Comparison of ENCODE assay signal across 8 cellular contexts in the genomic region with DNA sequence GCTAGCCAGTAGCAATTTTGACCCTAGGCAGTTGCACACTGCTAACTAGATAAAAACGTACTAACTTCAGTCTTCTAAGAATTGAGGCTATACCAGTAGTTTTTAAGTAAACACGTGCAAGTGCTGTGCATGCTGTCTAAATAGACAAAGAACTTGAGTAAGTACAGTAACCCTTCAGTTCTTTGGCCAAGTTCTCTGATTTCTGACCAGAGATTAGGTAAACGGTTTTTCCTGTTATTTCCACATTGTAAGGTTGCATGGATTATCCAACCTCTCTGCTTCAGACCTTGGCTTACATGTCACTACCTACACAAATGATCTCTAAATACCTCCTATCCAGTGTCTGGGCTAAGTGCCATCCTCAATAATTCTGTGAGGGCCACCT. TPM values are rescaled to one million over a fixed set of nuclear protein-coding genes. Genes with fewer than 3 reads are reported as not detected.
A peak's percentile ranks its signal among the peaks of the same experiment; 100 is the strongest.
DNase-seq lines count a peak whose midpoint lies in the region; ATAC-seq, FAIRE-seq and TF ChIP-seq lines count a peak whose summit lies in the region.

No MANE protein-coding gene starts in this region.

- H3K4me1 ChIP-seq in heart right ventricle: peaks cover 8 to 28% (median 23%) of the 10 kb centered on the region in 9 donors
- H3K4me1 ChIP-seq in GM12878 (ENCODE audit: control insufficient read depth, insufficient read depth, low read length): peaks cover 10% of the 10 kb centered on the region; the same call in 1 of the 2 replicates
- no peaks in the 10 kb centered on the region for H3K4me1 ChIP-seq in uterus

- CTCF ChIA-PET in GM12878 (lab: Yijun Ruan, JAX): interaction anchor here (0.8 to 3.9 kb wide), 40 partner anchors 8 to 600 kb away, joined by 3 to 179 read pairs (median 6); partner anchors contain the start of genes ACAP2, FAM43A, LSG1 and PPP1R2

- H4K20me1 ChIP-seq in GM12878 (ENCODE audit: control insufficient read depth, insufficient read depth): no peaks in the 10 kb centered on the region

- POLR2A ChIA-PET in GM12878 (lab: Charles Lee): interaction anchor here (0.6 to 2.6 kb wide), 13 partner anchors 11 to 599 kb away, joined by 3 to 12 read pairs (median 4); partner anchors contain the start of genes LSG1 and PPP1R2

- TF ChIP-seq CTCF in heart right ventricle (IDR thresholded peaks at IDR 0.05) (peak in 1 of 9 donors; percentile 33), GM12878 (IDR thresholded peaks at IDR 0.05 in 2 of 3, conservative IDR thresholded peaks at IDR 0.05 in 1 of 3; ENCODE audit: control insufficient read depth in 2 of 3, extremely low read depth in 1 of 3, insufficient read depth in 1 of 3, low read depth in 3 of 3, low read length in 3 of 3) (no peak), uterus (IDR thresholded peaks at IDR 0.05) (no peak)

- no peaks in the 10 kb centered on the region for H3K36me3 Mint-ChIP-seq in memory B cell

- in situ Hi-C loops in GM12878 (cut with MboI): loop anchor here (10.0 kb wide), 1 partner anchor 253 kb away; no protein-coding TSS in a partner anchor

- H3K9me3 ChIP-seq in heart right ventricle (no peaks in the 10 kb centered on the region), GM12878 (replicated peaks; ENCODE audit: control insufficient read depth, insufficient read depth, low read length) (no peaks in the 10 kb centered on the region), uterus (no peaks in the 10 kb centered on the region)

- peak overlapping the region; percentile 75 for H3K27ac Mint-ChIP-seq in memory B cell

- no TSS peak for BruUV-seq in GM12878 (replicated peaks; lab: Mats Ljungman, UMichigan)

- H3K27me3 ChIP-seq in heart right ventricle (no peaks in the 10 kb centered on the region), GM12878 (replicated peaks in 1 of 2; ENCODE audit: control insufficient read depth in 2 of 2, insufficient read depth in 2 of 2, low read length in 1 of 2) (no peaks in the 10 kb centered on the region), uterus (no peaks in the 10 kb centered on the region)

- ATAC-seq in heart right ventricle (peak in 2 of 8 donors; percentile 0 to 1), Right ventricle myocardium superior (ENCODE audit: poor library complexity) (no peak), GM12878 (no peak), memory B cell (ENCODE audit: low read depth) (no peak)

- TF ChIP-seq RAD21 in GM12878 (IDR thresholded peaks at IDR 0.05; ENCODE audit: insufficient read depth, low read depth, low read length): no peak

- no peaks in the 10 kb centered on the region for H3K9me3 Mint-ChIP-seq in memory B cell

- no peaks in the 10 kb centered on the region for H3K27me3 Mint-ChIP-seq in memory B cell

- TF ChIP-seq POLR2A in GM12878 (IDR thresholded peaks at IDR 0.05; ENCODE audit: low read depth, low read length) (no peak), uterus (IDR thresholded peaks at IDR 0.05) (no peak)

- TF ChIP-seq EP300 in GM12878 (IDR thresholded peaks at IDR 0.05; ENCODE audit: borderline replicate concordance in 1 of 2, control insufficient read depth in 1 of 2, low read depth in 2 of 2, low read length in 2 of 2): no peak

- H3K4me3 Mint-ChIP-seq in memory B cell: peak overlapping the region; percentile 91

- H3K79me2 ChIP-seq in GM12878 (ENCODE audit: control insufficient read depth, insufficient read depth, low read length): peaks cover 6% of the 10 kb centered on the region

- peaks cover 13% of the 10 kb centered on the region for H3K4me1 Mint-ChIP-seq in memory B cell

- H3K9ac ChIP-seq in GM12878 (ENCODE audit: control insufficient read depth, insufficient read depth, low read length): peak overlapping the region; percentile 60; the same call in 1 of the 2 replicates

- peak overlapping the region; percentile 73 for H3K4me2 ChIP-seq in GM12878 (ENCODE audit: control insufficient read depth, insufficient read depth)

- intact Hi-C loops in heart right ventricle (cut with DNase I) (loop anchor here (1.0 to 5.0 kb wide), 4 partner anchors 170 to 251 kb away; partner anchors contain the start of gene ACAP2 (in 1 of the 10)), Right ventricle myocardium superior (cut with DNase I) (no loop called here), GM12878 (cut with micrococcal nuclease; ENCODE audit: unreplicated experiment) (loop anchor here (1.0 to 10.0 kb wide), 3 partner anchors 171 to 583 kb away; partner anchors contain the start of gene ACAP2), uterus (cut with DNase I; ENCODE audit: low total_unique reads) (loop anchor here (5.0 kb wide), 1 partner anchor 250 kb away; no protein-coding TSS in a partner anchor)

- DNase-seq in heart right ventricle: no peak
- no peak for DNase-seq in Right ventricle myocardium superior
- no peak for DNase-seq in GM12878 (ENCODE audit: low read depth, low spot score)
- DNase-seq in memory B cell (ENCODE audit: low spot score in 2 of 2): no peak
- no peak for DNase-seq in uterus
- DNase-seq in SIG-M5 treated with dmso at 0.1 percent for 504 hours (lab: John Stamatoyannopoulos, UW; ENCODE audit: unreplicated experiment): no peak
- DNase-seq in HPDE6-E6E7 (ENCODE audit: extremely low spot score): no peak
- no peak for DNase-seq in AG08395 (ENCODE audit: low spot score)

- H3K4me3 ChIP-seq in heart right ventricle (peak overlapping the region; percentile 70 to 98 (median 82)), GM12878 (peak overlapping the region; percentile 85; the same call in 1 of the 2 replicates), uterus (peak overlapping the region; percentile 70 to 83)

- H3K36me3 ChIP-seq in heart right ventricle (peaks cover 0 to 16% (median 0%) of the 10 kb centered on the region in 9 donors), GM12878 (ENCODE audit: control insufficient read depth in 2 of 2, insufficient read depth in 2 of 2, low read length in 1 of 2) (no peaks in the 10 kb centered on the region; a peak in 1 of 4 replicates), uterus (no peaks in the 10 kb centered on the region)

- peak overlapping the region; percentile 73 to 95 (median 92) for H3K27ac ChIP-seq in heart right ventricle
- H3K27ac ChIP-seq in GM12878 (ENCODE audit: control insufficient read depth, insufficient read depth): peak overlapping the region; percentile 27; the same call in 1 of the 2 replicates
- H3K27ac ChIP-seq in uterus: peak overlapping the region; percentile 84 to 86

- peak overlapping the region; percentile 67 for H2AFZ ChIP-seq in GM12878 (ENCODE audit: control insufficient read depth, low read depth, low read length)

- RAD21 ChIA-PET in GM12878 (lab: Charles Lee; ENCODE audit: unreplicated experiment): interaction anchor here (0.6 to 3.5 kb wide), 33 partner anchors 9 to 600 kb away, joined by 3 to 84 read pairs (median 4); partner anchors contain the start of genes ACAP2, LSG1 and PPP1R2

- WGBS in heart right ventricle, 2 donors: 6 to 11% methylated on average over 3 of the region's 3 CpGs
- 2% methylated on average over 3 of the region's 3 CpGs for WGBS in GM12878 (ENCODE audit: insufficient coverage, insufficient replicate concordance, low lambda C conversion rate, missing lambda C conversion rate)

- SMC1A ChIA-PET in GM12878 (lab: Charles Lee; ENCODE audit: uncharacterized antibody, unreplicated experiment): interaction anchor here (0.8 to 4.3 kb wide), 18 partner anchors 10 to 599 kb away, joined by 3 to 66 read pairs (median 8); partner anchors contain the start of genes ACAP2, LSG1 and PPP1R2

- no peak for FAIRE-seq in GM12878 (lab: Jason Lieb, UNC)

RNA-seq across cellular contexts. Expression of gene XXYLT1, which starts 0.9 kb away (rescaled TPM):
- total RNA-seq in heart right ventricle (1 to 10 TPM; 2.2 to 7.2 (median 3.6) TPM), Right ventricle myocardium superior (2.6 TPM), GM12878 (2014; rRNA removed) (13.8 and 14.2 TPM in 2 replicates), GM12878 (2014; rRNA removed; fragmentation: Illumina TruSeq; extraction: Trizol) (7.0 and 8.4 TPM in 2 replicates), GM12878 (2021) (12.4 TPM in 2 replicates), uterus (10 to 100 TPM; 10.6 to 52.5 (median 23.8) TPM)
- polyA plus RNA-seq in heart right ventricle (1 to 10 TPM; 2.7 to 4.5 TPM), GM12878 (2011; rRNA removed) (4.7 and 7.4 TPM in 2 replicates), GM12878 (2014; fragmentation: Illumina TruSeq; extraction: Trizol) (8.4 and 9.0 TPM in 2 replicates), GM12878 (2014; fragmentation: Nextera tagmentation; extraction: Ambion mirVana) (1 to 10 TPM; 1.2 to 3.2 TPM), GM12878 (2014; rRNA removed) (10.7 and 12.1 TPM in 2 replicates), GM12878 (2016; fragmentation: Nextera tagmentation; extraction: Ambion mirVana) (10 to 100 TPM in 1 of 2 experiments, 1 to 10 TPM in 1; 9.7 to 11.2 TPM)
- 3.3 and 6.3 TPM in 2 replicates for total RNA-seq in GM12878 (2013; cell fraction: nucleolus; rRNA removed)
- 2.3 TPM for polyA plus RNA-seq in GM12878 (2011; ENCODE audit: low read depth)
- 8.5 and 11.3 TPM in 2 replicates for polyA plus RNA-seq in GM12878 (2011; cell fraction: cytosol; rRNA removed)
- polyA plus RNA-seq in GM12878 (2011; cell fraction: nucleus; rRNA removed): 4.8 and 6.5 TPM in 2 replicates
- polyA plus RNA-seq in GM12878 (2012): 3.9 and 4.2 TPM in 2 replicates
- 7.1 and 7.4 TPM in 2 replicates for polyA minus RNA-seq in GM12878 (2011; rRNA and poly(A)+ RNA removed)
- 4.1 and 5.6 TPM in 2 replicates for polyA minus RNA-seq in GM12878 (2011; cell fraction: cytosol; rRNA and poly(A)+ RNA removed)
- 5.8 and 10.0 TPM in 2 replicates for polyA minus RNA-seq in GM12878 (2011; cell fraction: nucleus; rRNA and poly(A)+ RNA removed)

Comparison
In these comparisons a context has a peak if more than half of its experiments do, and no peak if none do; other contexts are left out.
1. H3K27ac ChIP-seq: peak in every context shown above with its lines; median percentile 92 in heart right ventricle; 85 in uterus; 27 in GM12878.